ENCODE assay signal across 17 cellular contexts in genomic region chr1:33143698-33144097, GRCh38. TPM values are rescaled to one million over a fixed set of nuclear protein-coding genes. Genes with fewer than 3 reads are reported as not detected.
DNase-seq lines count a peak whose midpoint lies in the region; ATAC-seq and TF ChIP-seq lines count a peak whose summit lies in the region.
"Had no signal": no experiment of that assay in that cellular context is flagged by ENCODE, and none has a peak within 500 bp of the region (broad histone marks: within the 10 kb centered on the region; RNA-seq: fewer than 3 reads in every experiment).

No MANE protein-coding gene starts in this region.

- no peaks in the 10 kb centered on the region for H3K27me3 ChIP-seq in HUES6 (ENCODE audit: control insufficient read depth, insufficient read depth, low read length)
- H3K27me3 ChIP-seq in muscle layer of duodenum (ENCODE audit: low read depth, low read length), result no peaks in the 10 kb centered on the region
- H3K27me3 ChIP-seq: heart left ventricle, stomach had no signal

- peaks cover 3% of the 10 kb centered on the region for H3K4me1 Mint-ChIP-seq in activated CD4-positive, alpha-beta T cell treated with anti-CD3 and anti-CD28 coated beads for 36 hours

- H3K4me1 ChIP-seq in HUES6 (ENCODE audit: control insufficient read depth, insufficient read depth, low read length) (peaks cover 41% of the 10 kb centered on the region), muscle layer of duodenum (ENCODE audit: control insufficient read depth in 1 of 2, insufficient read depth in 2 of 2, low read length in 2 of 2) (peaks cover 0 to 21% of the 10 kb centered on the region in 2 donors)

- in situ Hi-C loops in astrocyte of the spinal cord (cut with HindIII; ENCODE audit: low sequenced_read_pairs), result no loop called here

- no peak overlapping the region for H3K4me3 Mint-ChIP-seq in activated CD4-positive, alpha-beta T cell treated with anti-CD3 and anti-CD28 coated beads for 36 hours
- H3K4me3 Mint-ChIP-seq: activated CD8-positive, alpha-beta T cell treated with anti-CD3 and anti-CD28 coated beads for 36 hours; T-helper 2 cell treated with Interferon-gamma antibody and Interleukin-4, amounts not matched to agents 5 μg/mL and 100 μg/mL, for 36 hours had no signal

- no peaks in the 10 kb centered on the region for H3K27me3 Mint-ChIP-seq in activated CD4-positive, alpha-beta T cell treated with anti-CD3 and anti-CD28 coated beads for 36 hours
- H3K27me3 Mint-ChIP-seq: activated CD8-positive, alpha-beta T cell treated with anti-CD3 and anti-CD28 coated beads for 36 hours; naive B cell had no signal

- intact Hi-C loops in activated CD4-positive, alpha-beta T cell treated with anti-CD3 and anti-CD28 coated beads for 36 hours (cut with DNase I, micrococcal nuclease), result no loop called here

- TF ChIP-seq CTCF in AG10803 (conservative IDR thresholded peaks at IDR 0.05; ENCODE audit: low read length) (no peak), astrocyte of the spinal cord (IDR thresholded peaks at IDR 0.05; ENCODE audit: low read depth, low read length) (no peak)

- CTCF ChIA-PET in activated CD4-positive, alpha-beta T cell treated with anti-CD3 and anti-CD28 coated beads for 36 hours (lab: Charles Lee), result interaction anchor here (0.6 to 0.8 kb wide), 2 partner anchors 152 to 980 kb away, joined by 3 read pairs; no protein-coding TSS in a partner anchor

- no peak overlapping the region for H3K4me3 ChIP-seq in AG10803 (ENCODE audit: low read length)
- no peak overlapping the region for H3K4me3 ChIP-seq in HUES6 (ENCODE audit: low read depth, low read length)
- H3K4me3 ChIP-seq in astrocyte of the spinal cord (ENCODE audit: low read depth, low read length), result no peak overlapping the region
- H3K4me3 ChIP-seq in muscle layer of duodenum (ENCODE audit: low read depth in 1 of 2, low read length in 2 of 2), result no peak overlapping the region
- H3K4me3 ChIP-seq: heart left ventricle, stomach had no signal

- H3K27ac Mint-ChIP-seq in activated naive CD4-positive, alpha-beta T cell treated with anti-CD3 and anti-CD28 coated beads, Interleukin-2, amount 50 U/mL, for 72 hours, result no peak overlapping the region
- no peak overlapping the region for H3K27ac Mint-ChIP-seq in activated CD4-positive, alpha-beta T cell treated with anti-CD3 and anti-CD28 coated beads for 36 hours
- H3K27ac Mint-ChIP-seq: activated CD8-positive, alpha-beta T cell treated with anti-CD3 and anti-CD28 coated beads for 36 hours; naive B cell; T-helper 2 cell treated with Interferon-gamma antibody and Interleukin-4, amounts not matched to agents 5 μg/mL and 100 μg/mL, for 36 hours had no signal

- peak overlapping the region; percentile 32 for H3K9ac ChIP-seq in HUES6 (ENCODE audit: low read length)

- H3K9me3 Mint-ChIP-seq in activated naive CD4-positive, alpha-beta T cell treated with anti-CD3 and anti-CD28 coated beads, Interleukin-2, amount 50 U/mL, for 72 hours, result no peaks in the 10 kb centered on the region
- no peaks in the 10 kb centered on the region for H3K9me3 Mint-ChIP-seq in activated CD4-positive, alpha-beta T cell treated with anti-CD3 and anti-CD28 coated beads for 36 hours (ENCODE audit: low read depth)
- H3K9me3 Mint-ChIP-seq: activated CD8-positive, alpha-beta T cell treated with anti-CD3 and anti-CD28 coated beads for 36 hours; naive B cell; T-helper 2 cell treated with Interferon-gamma antibody and Interleukin-4, amounts not matched to agents 5 μg/mL and 100 μg/mL, for 36 hours had no signal

- H3K9me3 ChIP-seq in HUES6 (ENCODE audit: control insufficient read depth, insufficient read depth, low read depth, low read length) (no peaks in the 10 kb centered on the region), muscle layer of duodenum (ENCODE audit: control insufficient read depth in 1 of 2, low read length in 2 of 2) (no peaks in the 10 kb centered on the region)
- H3K9me3 ChIP-seq: heart left ventricle, stomach had no signal

- no peaks in the 10 kb centered on the region for H3K36me3 Mint-ChIP-seq in activated naive CD4-positive, alpha-beta T cell treated with anti-CD3 and anti-CD28 coated beads, Interleukin-2, amount 50 U/mL, for 72 hours
- H3K36me3 Mint-ChIP-seq in activated CD4-positive, alpha-beta T cell treated with anti-CD3 and anti-CD28 coated beads for 36 hours (ENCODE audit: low read depth), result peaks cover 4% of the 10 kb centered on the region

- H3K27ac ChIP-seq in HUES6 (ENCODE audit: low read depth, low read length) (no peak overlapping the region), muscle layer of duodenum (ENCODE audit: low read length) (peak overlapping the region; percentile 25)

- no peak for ATAC-seq in activated naive CD4-positive, alpha-beta T cell treated with anti-CD3 and anti-CD28 coated beads, Interleukin-2, amount 50 U/mL, for 72 hours
- no peak for ATAC-seq in activated CD4-positive, alpha-beta T cell treated with anti-CD3 and anti-CD28 coated beads for 36 hours
- ATAC-seq: activated CD8-positive, alpha-beta T cell treated with anti-CD3 and anti-CD28 coated beads for 36 hours; HCT116 had no signal

- DNase-seq in AG10803 (ENCODE audit: low read depth) (peak; percentile 69), astrocyte of the spinal cord (ENCODE audit: low read depth, low spot score) (peak; percentile 58), epidermal melanocyte (ENCODE audit: insufficient read length, low spot score) (no peak)
- DNase-seq in activated naive CD4-positive, alpha-beta T cell treated with anti-CD3 and anti-CD28 coated beads, Interleukin-2, amount 50 U/mL, for 72 hours (ENCODE audit: low spot score in 2 of 2), result no peak
- DNase-seq in activated CD4-positive, alpha-beta T cell treated with anti-CD3 and anti-CD28 coated beads for 36 hours, result no peak
- DNase-seq in activated CD8-positive, alpha-beta memory T cell treated with anti-CD3 and anti-CD28 coated beads, Interleukin-2, amount 50 U/mL, for 4 hours, result no peak
- DNase-seq: activated CD8-positive, alpha-beta T cell treated with anti-CD3 and anti-CD28 coated beads for 36 hours; activated effector memory CD4-positive, alpha-beta T cell treated with Interleukin-2 at 50 U/mL for 16 hours; GF-D8; naive B cell; NCI-H1417 treated with DMSO at 0.1 percent for 48 hours; stomach had no signal

- H3K36me3 ChIP-seq in HUES6 (ENCODE audit: control insufficient read depth, insufficient read depth, low read length) (peaks cover 15% of the 10 kb centered on the region), muscle layer of duodenum (ENCODE audit: control insufficient read depth in 1 of 2, insufficient read depth in 2 of 2, low read length in 2 of 2) (peaks cover 9 to 20% of the 10 kb centered on the region in 2 donors)

- POLR2A ChIA-PET in activated CD4-positive, alpha-beta T cell treated with anti-CD3 and anti-CD28 coated beads for 36 hours (lab: Charles Lee), result no interaction called here

RNA-seq across cellular contexts. Expression of gene TRIM62, which starts 38.1 kb away (rescaled TPM):
- total RNA-seq in activated naive CD4-positive, alpha-beta T cell treated with anti-CD3 and anti-CD28 coated beads, Interleukin-2, amount 50 U/mL, for 72 hours, result 1 to 10 TPM; 5.3 to 5.4 TPM
- 1 to 10 TPM; 3.6 to 3.7 TPM for total RNA-seq in activated CD4-positive, alpha-beta T cell treated with anti-CD3 and anti-CD28 coated beads for 36 hours

Comparison
In these comparisons a context has a peak if more than half of its experiments do, and no peak if none do; other contexts are left out.
1. DNase-seq: peak in AG10803 (single experiment) and astrocyte of the spinal cord (single experiment); none in activated naive CD4-positive, alpha-beta T cell treated with anti-CD3 and anti-CD28 coated beads, Interleukin-2, amount 50 U/mL, for 72 hours (0 of 2), activated CD4-positive, alpha-beta T cell treated with anti-CD3 and anti-CD28 coated beads for 36 hours (single experiment), epidermal melanocyte (single experiment) and activated CD8-positive, alpha-beta memory T cell treated with anti-CD3 and anti-CD28 coated beads, Interleukin-2, amount 50 U/mL, for 4 hours (single experiment).